15 cellular contexts compared by ENCODE assay signal in genomic region chr16:89829630-89830437, GRCh38. TPM values are rescaled to one million over a fixed set of nuclear protein-coding genes. Genes with fewer than 3 reads are reported as not detected.
DNase-seq lines count a peak whose midpoint lies in the region; ATAC-seq and TF ChIP-seq lines count a peak whose summit lies in the region.
"Had no signal": no experiment of that assay in that cellular context is flagged by ENCODE, and none has a peak within 500 bp of the region (broad histone marks: within the 10 kb centered on the region; RNA-seq: fewer than 3 reads in every experiment).

No MANE protein-coding gene starts in this region.

- H3K4me3 ChIP-seq in duodenal mucosa (ENCODE audit: low read depth in 1 of 2, low read length in 2 of 2) (peak overlapping the region; percentile 69 to 77), neural progenitor cell (no peak overlapping the region)

- H3K79me2 ChIP-seq in neural progenitor cell (ENCODE audit: low read depth): no peaks in the 10 kb centered on the region

- H4K20me1 ChIP-seq in neural progenitor cell (ENCODE audit: low read depth): peaks cover 22% of the 10 kb centered on the region

- peaks cover 27% of the 10 kb centered on the region for H3F3A ChIP-seq in neural progenitor cell (ENCODE audit: low read depth)

- H3K27me3 ChIP-seq in duodenal mucosa (ENCODE audit: control insufficient read depth in 1 of 2, insufficient read depth in 2 of 2, low read length in 2 of 2) (no peaks in the 10 kb centered on the region), neural progenitor cell (no peaks in the 10 kb centered on the region)

- H3K27ac ChIP-seq in duodenal mucosa (ENCODE audit: low read depth, low read length) (peak overlapping the region; percentile 74), neural progenitor cell (no peak overlapping the region)

- no peak overlapping the region for H3K27ac Mint-ChIP-seq in neural progenitor cell

- no peak for ATAC-seq in HG03108 (IDR thresholded peaks at IDR 0.05; ENCODE audit: unreplicated experiment)
- ATAC-seq: left cardiac atrium had no signal

- H3K4me2 ChIP-seq in neural progenitor cell: peak overlapping the region; percentile 93

- H3K36me3 Mint-ChIP-seq in neural progenitor cell: peaks cover 15% of the 10 kb centered on the region

- H3K9me3 ChIP-seq in duodenal mucosa (ENCODE audit: control insufficient read depth in 1 of 2, low read length in 2 of 2) (no peaks in the 10 kb centered on the region), neural progenitor cell (ENCODE audit: low read depth) (no peaks in the 10 kb centered on the region)

- peaks cover 14% of the 10 kb centered on the region for H3K4me1 Mint-ChIP-seq in neural progenitor cell

- H3K4me1 ChIP-seq in duodenal mucosa (ENCODE audit: control insufficient read depth in 1 of 2, insufficient read depth in 2 of 2, low read length in 2 of 2) (peaks cover 18 to 31% of the 10 kb centered on the region in 2 donors), neural progenitor cell (no peaks in the 10 kb centered on the region)

- peaks cover 12% of the 10 kb centered on the region for H3K27me3 Mint-ChIP-seq in neural progenitor cell (ENCODE audit: insufficient read depth, low read depth)

- H3K36me3 ChIP-seq in duodenal mucosa (ENCODE audit: control insufficient read depth in 1 of 2, insufficient read depth in 2 of 2, low read length in 2 of 2): peaks cover 0 to 5% of the 10 kb centered on the region in 2 donors
- H3K36me3 ChIP-seq in neural progenitor cell: no peaks in the 10 kb centered on the region

- peak overlapping the region; percentile 94 for H3K4me3 Mint-ChIP-seq in neural progenitor cell

- no peak overlapping the region for H2AFZ ChIP-seq in neural progenitor cell (replicated peaks)

- no peak for TF ChIP-seq CTCF in neural progenitor cell (IDR thresholded peaks at IDR 0.05)

- H3K9me3 Mint-ChIP-seq in neural progenitor cell: peaks cover under 1% of the 10 kb centered on the region

- DNase-seq in NCI-H1436 (lab: John Stamatoyannopoulos, UW): peak; percentile 36
- DNase-seq in NCI-H1436 treated with DMSO at 0.1 percent for 48 hours (lab: John Stamatoyannopoulos, UW): no peak
- peak; percentile 67 for DNase-seq in HT-29 (ENCODE audit: low spot score)
- no peak for DNase-seq in neural progenitor cell (ENCODE audit: low spot score)
- DNase-seq in islet precursor cell: no peak
- DNase-seq in KG1 (lab: John Stamatoyannopoulos, UW): no peak
- DNase-seq: activated CD4-positive, alpha-beta T cell treated with anti-CD3 and anti-CD28 coated beads, Interleukin-2, amount 50 U/mL, for 4 hours; activated effector memory CD4-positive, alpha-beta T cell treated with Interleukin-2 at 50 U/mL for 16 hours; left cardiac atrium; NCI-H2081 treated with DMSO at 0.1 percent for 48 hours; occipital lobe; stimulated activated CD8-positive, alpha-beta memory T cell treated with anti-CD3 and anti-CD28 coated beads, Interleukin-4, amount 100 ng/mL, for 48 hours; T-helper 9 cell had no signal

- H3K9ac ChIP-seq in duodenal mucosa (ENCODE audit: low read depth in 1 of 2, low read length in 2 of 2) (peak overlapping the region; percentile 76 to 85), neural progenitor cell (no peak overlapping the region)

RNA-seq across cellular contexts. Expression of gene SPIRE2, which starts 1.6 kb away (rescaled TPM):
- total RNA-seq in HT-29 (2014; rRNA removed; shearing (Covaris generic)): 25.2 and 30.4 TPM in 2 replicates
- 6.5 and 9.0 TPM in 2 replicates for total RNA-seq in neural progenitor cell (ENCODE audit: low replicate concordance)

RNA-seq across cellular contexts. Expression of gene FANCA, which starts 13.4 kb away (rescaled TPM):
- 92.6 and 100 TPM in 2 replicates for total RNA-seq in HT-29 (2014; rRNA removed; shearing (Covaris generic))
- 34.6 and 43.0 TPM in 2 replicates for total RNA-seq in neural progenitor cell (ENCODE audit: low replicate concordance)

RNA-seq across cellular contexts. Expression of gene TCF25, which starts 43.6 kb away (rescaled TPM):
- total RNA-seq in HT-29 (2014; rRNA removed; shearing (Covaris generic)): 136 and 161 TPM in 2 replicates
- total RNA-seq in neural progenitor cell (ENCODE audit: low replicate concordance): 95.6 and 127 TPM in 2 replicates

Comparison
In these comparisons a context has a peak if more than half of its experiments do, and no peak if none do; other contexts are left out.
1. DNase-seq: peak in NCI-H1436 (single experiment) and HT-29 (single experiment); none in NCI-H1436 treated with DMSO at 0.1 percent for 48 hours (single experiment), neural progenitor cell (single experiment), islet precursor cell (single experiment) and KG1 (single experiment).